In the genomic region with DNA sequence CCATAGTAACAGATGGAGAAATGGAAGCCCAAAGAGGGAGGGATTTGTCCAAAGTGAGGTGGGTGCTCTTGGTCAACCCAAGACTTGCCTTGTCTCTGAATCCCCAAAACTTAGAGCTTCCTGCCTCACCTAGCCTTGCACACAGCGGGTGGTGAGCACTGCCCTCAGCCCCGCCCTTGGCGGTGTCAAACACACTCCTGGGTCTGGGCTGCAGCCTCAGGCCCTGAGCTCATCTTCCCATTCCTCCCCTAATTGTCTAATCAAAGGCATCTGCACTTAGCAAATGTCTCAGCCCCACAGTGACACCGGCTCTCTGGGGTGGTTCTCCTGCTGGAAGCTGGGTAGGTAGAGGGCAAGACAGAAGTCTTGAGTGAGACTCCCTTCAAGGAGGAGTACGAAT, we compare ENCODE assay signal across 1 cellular context.
TF ChIP-seq lines count a peak whose summit lies in the region.

No MANE protein-coding gene starts in this region.

TF ChIP-seq in SK-N-SH, 30 proteins besides CTCF, POLR2A, EP300 and RAD21:
- TF ChIP-seq, protein P1, sequence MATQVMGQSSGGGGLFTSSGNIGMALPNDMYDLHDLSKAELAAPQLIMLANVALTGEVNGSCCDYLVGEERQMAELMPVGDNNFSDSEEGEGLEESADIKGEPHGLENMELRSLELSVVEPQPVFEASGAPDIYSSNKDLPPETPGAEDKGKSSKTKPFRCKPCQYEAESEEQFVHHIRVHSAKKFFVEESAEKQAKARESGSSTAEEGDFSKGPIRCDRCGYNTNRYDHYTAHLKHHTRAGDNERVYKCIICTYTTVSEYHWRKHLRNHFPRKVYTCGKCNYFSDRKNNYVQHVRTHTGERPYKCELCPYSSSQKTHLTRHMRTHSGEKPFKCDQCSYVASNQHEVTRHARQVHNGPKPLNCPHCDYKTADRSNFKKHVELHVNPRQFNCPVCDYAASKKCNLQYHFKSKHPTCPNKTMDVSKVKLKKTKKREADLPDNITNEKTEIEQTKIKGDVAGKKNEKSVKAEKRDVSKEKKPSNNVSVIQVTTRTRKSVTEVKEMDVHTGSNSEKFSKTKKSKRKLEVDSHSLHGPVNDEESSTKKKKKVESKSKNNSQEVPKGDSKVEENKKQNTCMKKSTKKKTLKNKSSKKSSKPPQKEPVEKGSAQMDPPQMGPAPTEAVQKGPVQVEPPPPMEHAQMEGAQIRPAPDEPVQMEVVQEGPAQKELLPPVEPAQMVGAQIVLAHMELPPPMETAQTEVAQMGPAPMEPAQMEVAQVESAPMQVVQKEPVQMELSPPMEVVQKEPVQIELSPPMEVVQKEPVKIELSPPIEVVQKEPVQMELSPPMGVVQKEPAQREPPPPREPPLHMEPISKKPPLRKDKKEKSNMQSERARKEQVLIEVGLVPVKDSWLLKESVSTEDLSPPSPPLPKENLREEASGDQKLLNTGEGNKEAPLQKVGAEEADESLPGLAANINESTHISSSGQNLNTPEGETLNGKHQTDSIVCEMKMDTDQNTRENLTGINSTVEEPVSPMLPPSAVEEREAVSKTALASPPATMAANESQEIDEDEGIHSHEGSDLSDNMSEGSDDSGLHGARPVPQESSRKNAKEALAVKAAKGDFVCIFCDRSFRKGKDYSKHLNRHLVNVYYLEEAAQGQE (IDR thresholded peaks at IDR 0.05; ENCODE audit: low read depth, low read length) = no peak
- TF ChIP-seq MEF2A (IDR thresholded peaks at IDR 0.05; ENCODE audit: borderline replicate concordance, low read depth) (no peak), SMC3 (IDR thresholded peaks at IDR 0.05; ENCODE audit: low read depth, low read length) (no peak), YY1 (IDR thresholded peaks at IDR 0.05; ENCODE audit: low read depth) (no peak), ZBTB33 (IDR thresholded peaks at IDR 0.05; ENCODE audit: borderline replicate concordance, low read depth) (no peak), EZH2phosphoT487 (IDR thresholded peaks at IDR 0.05; ENCODE audit: borderline replicate concordance, low read depth) (no peak), NFIC (IDR thresholded peaks at IDR 0.05; ENCODE audit: borderline replicate concordance) (no peak), NRF1 (IDR thresholded peaks at IDR 0.05; ENCODE audit: low read depth, low read length) (no peak), RCOR1 (IDR thresholded peaks at IDR 0.05; ENCODE audit: low read length) (no peak), FOXM1 (IDR thresholded peaks at IDR 0.05; ENCODE audit: low read depth) (no peak), MXI1 (IDR thresholded peaks at IDR 0.05; ENCODE audit: low read depth, low read length) (no peak)
- TF ChIP-seq, protein P2, sequence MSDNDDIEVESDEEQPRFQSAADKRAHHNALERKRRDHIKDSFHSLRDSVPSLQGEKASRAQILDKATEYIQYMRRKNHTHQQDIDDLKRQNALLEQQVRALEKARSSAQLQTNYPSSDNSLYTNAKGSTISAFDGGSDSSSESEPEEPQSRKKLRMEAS (IDR thresholded peaks at IDR 0.05; ENCODE audit: low read depth) = no peak
